Comparison of ENCODE assay signal across 8 cellular contexts in the genomic region with DNA sequence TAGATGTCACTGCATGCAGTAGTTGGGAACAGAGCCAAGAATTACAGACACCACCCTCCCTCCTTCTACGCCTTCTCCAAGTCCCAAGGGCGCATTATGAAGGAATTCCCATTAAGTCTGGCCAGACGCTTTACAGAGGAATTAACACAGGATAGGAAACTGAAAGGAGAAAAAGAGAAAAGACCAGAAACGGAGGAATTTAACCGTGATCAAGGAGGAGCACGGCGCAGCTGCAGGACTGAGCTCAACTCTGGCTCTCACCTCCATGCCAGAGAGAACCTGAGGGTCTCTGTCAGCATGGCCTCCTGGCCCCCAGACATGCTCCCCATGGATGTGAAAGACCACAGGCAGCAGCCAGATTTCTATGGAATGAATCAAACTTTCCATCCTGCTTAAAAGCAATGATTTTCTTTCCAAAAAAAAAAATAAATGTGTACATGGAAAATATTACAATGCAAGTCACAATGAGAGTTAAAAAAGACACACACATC. TPM values are rescaled to one million over a fixed set of nuclear protein-coding genes. Genes with fewer than 3 reads are reported as not detected.
DNase-seq lines count a peak whose midpoint lies in the region; ATAC-seq lines count a peak whose summit lies in the region.

No MANE protein-coding gene starts in this region.

- CTCF ChIA-PET in activated CD8-positive, alpha-beta memory T cell treated with anti-CD3 and anti-CD28 coated beads, Interleukin-2, amount 10 ng/mL, durations not matched to agents 7 days and 5 days (lab: Charles Lee): interaction anchor here (2.0 kb wide), 1 partner anchor 13 kb away, joined by 6 read pairs; no protein-coding TSS in a partner anchor

- peak overlapping the region; percentile 38 for H3K27ac ChIP-seq in temporal lobe (ENCODE audit: low read depth, low read length)

- peaks cover 84% of the 10 kb centered on the region for H3K4me1 Mint-ChIP-seq in activated CD8-positive, alpha-beta memory T cell treated with anti-CD3 and anti-CD28 coated beads, Interleukin-2, amount 10 ng/mL, durations not matched to agents 7 days and 5 days

- ATAC-seq in activated CD8-positive, alpha-beta memory T cell treated with anti-CD3 and anti-CD28 coated beads, Interleukin-2, amount 10 ng/mL, durations not matched to agents 7 days and 5 days: no peak
- ATAC-seq in left colon: peak; percentile 64

- H3K9me3 Mint-ChIP-seq in activated CD8-positive, alpha-beta memory T cell treated with anti-CD3 and anti-CD28 coated beads, Interleukin-2, amount 10 ng/mL, durations not matched to agents 7 days and 5 days (ENCODE audit: low read depth): no peaks in the 10 kb centered on the region

- intact Hi-C loops in left colon (cut with DNase I, micrococcal nuclease): no loop called here

- H3K27me3 Mint-ChIP-seq in activated CD8-positive, alpha-beta memory T cell treated with anti-CD3 and anti-CD28 coated beads, Interleukin-2, amount 10 ng/mL, durations not matched to agents 7 days and 5 days: no peaks in the 10 kb centered on the region

- H3K4me3 Mint-ChIP-seq in activated CD8-positive, alpha-beta memory T cell treated with anti-CD3 and anti-CD28 coated beads, Interleukin-2, amount 10 ng/mL, durations not matched to agents 7 days and 5 days: peak overlapping the region; percentile 77

- H3K27ac Mint-ChIP-seq in activated CD8-positive, alpha-beta memory T cell treated with anti-CD3 and anti-CD28 coated beads, Interleukin-2, amount 10 ng/mL, durations not matched to agents 7 days and 5 days: peak overlapping the region; percentile 97

- no peak for DNase-seq in activated CD8-positive, alpha-beta memory T cell treated with anti-CD3 and anti-CD28 coated beads, Interleukin-2, amount 10 ng/mL, durations not matched to agents 7 days and 5 days
- DNase-seq in activated CD8-positive, alpha-beta memory T cell treated with anti-CD3 and anti-CD28 coated beads for 24 hours: no peak
- DNase-seq in amniotic epithelial cell (ENCODE audit: low read depth): peak; percentile 9
- no peak for DNase-seq in left colon
- no peak for DNase-seq in midbrain (lab: John Stamatoyannopoulos, UW)
- no peak for DNase-seq in DMS79 treated with DMSO at 0.1 percent for 48 hours (lab: John Stamatoyannopoulos, UW)
- DNase-seq in dermis blood vessel endothelial cell: no peak

- H3K36me3 Mint-ChIP-seq in activated CD8-positive, alpha-beta memory T cell treated with anti-CD3 and anti-CD28 coated beads, Interleukin-2, amount 10 ng/mL, durations not matched to agents 7 days and 5 days: peaks cover 49% of the 10 kb centered on the region

RNA-seq across cellular contexts. Expression of gene ATP10A, which starts 13.7 kb away (rescaled TPM):
- total RNA-seq in activated CD8-positive, alpha-beta memory T cell treated with anti-CD3 and anti-CD28 coated beads, Interleukin-2, amount 10 ng/mL, durations not matched to agents 7 days and 5 days: 10 to 100 TPM; 36.7 to 70.1 TPM
- total RNA-seq in left colon: 1 to 10 TPM; 1.4 to 1.5 TPM
- total RNA-seq in temporal lobe: 0.74 TPM
- total RNA-seq in dermis blood vessel endothelial cell: 0.05 and 0.17 TPM in 2 replicates

Comparison
In these comparisons a context has a peak if more than half of its experiments do, and no peak if none do; other contexts are left out.
1. RNA of gene ATP10A, which starts 13.7 kb away (total RNA-seq): 36.7 to 70.1 TPM in activated CD8-positive, alpha-beta memory T cell treated with anti-CD3 and anti-CD28 coated beads, Interleukin-2, amount 10 ng/mL, durations not matched to agents 7 days and 5 days; 1.4 to 1.5 TPM in left colon, 0.74 TPM in temporal lobe (single experiment) and 0.05 to 0.17 TPM in dermis blood vessel endothelial cell; every median in the first group is over 10 times any median in the second.